9 cellular contexts compared by ENCODE assay signal in genomic region chr1:181128592-181129497, GRCh38. TPM values are rescaled to one million over a fixed set of nuclear protein-coding genes. Genes with fewer than 3 reads are reported as not detected.
A peak's percentile ranks its signal among the peaks of the same experiment; 100 is the strongest.
DNase-seq lines count a peak whose midpoint lies in the region; ATAC-seq and TF ChIP-seq lines count a peak whose summit lies in the region.
"Had no signal": no experiment of that assay in that cellular context is flagged by ENCODE, and none has a peak within 500 bp of the region (broad histone marks: within the 10 kb centered on the region; RNA-seq: fewer than 3 reads in every experiment).

No MANE protein-coding gene starts in this region.

- H3K9me2 ChIP-seq in SK-N-SH = no peaks in the 10 kb centered on the region

- H3K27me3 ChIP-seq in SK-N-SH (ENCODE audit: insufficient read depth) = no peaks in the 10 kb centered on the region
- H3K27me3 ChIP-seq: cardiac muscle cell had no signal

- no peaks in the 10 kb centered on the region for H3K9me3 ChIP-seq in SK-N-SH

- 87% methylated on average over 15 of the region's 19 CpGs for WGBS in SK-N-SH (ENCODE audit: low lambda C conversion rate)

- no peak overlapping the region for H3K4me2 ChIP-seq in SK-N-SH

- H3K27ac ChIP-seq in SK-N-SH (ENCODE audit: low read depth in 2 of 2, low read length in 1 of 2) = no peak overlapping the region
- H3K27ac ChIP-seq: cardiac muscle cell had no signal

- no peak for TF ChIP-seq CTCF in SK-N-SH (IDR thresholded peaks at IDR 0.05)

- no peaks in the 10 kb centered on the region for H3K79me2 ChIP-seq in SK-N-SH (ENCODE audit: insufficient read depth)

- ATAC-seq in GM19452 (IDR thresholded peaks at IDR 0.05; ENCODE audit: unreplicated experiment) = peak; percentile 58
- ATAC-seq in HG03520 (IDR thresholded peaks at IDR 0.05; ENCODE audit: unreplicated experiment) = peak; percentile 55

- H4K20me1 ChIP-seq in SK-N-SH (ENCODE audit: insufficient read depth) = no peaks in the 10 kb centered on the region

- no peak overlapping the region for H3K9ac ChIP-seq in SK-N-SH

- 0 out of 4 replicates have a peak, but pooled peaks of 1 of the 2 experiments have one; percentile 15 for TF ChIP-seq EP300 in SK-N-SH (IDR thresholded peaks at IDR 0.05; ENCODE audit: borderline replicate concordance in 1 of 2, low read depth in 1 of 2, low read length in 1 of 2)

- no peaks in the 10 kb centered on the region for H3K36me3 ChIP-seq in SK-N-SH (replicated peaks in 1 of 2; ENCODE audit: control insufficient read depth in 1 of 2, insufficient read depth in 2 of 2, low read length in 1 of 2)
- H3K36me3 ChIP-seq: cardiac muscle cell had no signal

- POLR2A ChIA-PET in SK-N-SH (lab: Yijun Ruan, JAX) = interaction anchor here (0.8 to 1.3 kb wide), 5 partner anchors 11 to 198 kb away, joined by 3 to 6 read pairs (median 5); partner anchors contain the start of gene IER5

- H3F3A ChIP-seq in SK-N-SH (replicated peaks; ENCODE audit: insufficient read depth) = peaks cover 2% of the 10 kb centered on the region

- peak; percentile 98 for DNase-seq in DMS 273 (lab: John Stamatoyannopoulos, UW; ENCODE audit: unreplicated experiment)
- DNase-seq in SK-N-SH = peak; percentile 79
- peak; percentile 61 for DNase-seq in islet precursor cell
- DNase-seq in stimulated activated CD4-positive, alpha-beta T cell treated with anti-CD3 and anti-CD28 coated beads, Interleukin-4, amount 100 ng/mL, for 4 hours = no peak
- no peak for DNase-seq in occipital lobe (lab: John Stamatoyannopoulos, UW)
- no peak for DNase-seq in putamen (ENCODE audit: low spot score)

- peak overlapping the region; percentile 46; the same call in 1 of the 2 replicates for H2AFZ ChIP-seq in SK-N-SH (ENCODE audit: low read depth)

- no peak overlapping the region for H3K4me3 ChIP-seq in SK-N-SH (ENCODE audit: low read depth in 2 of 2, low read length in 1 of 2)
- H3K4me3 ChIP-seq: cardiac muscle cell had no signal

- CTCF ChIA-PET in SK-N-SH (lab: Yijun Ruan, JAX) = interaction anchor here (0.7 to 2.8 kb wide), 9 partner anchors 10 to 247 kb away, joined by 3 to 8 read pairs (median 4); no protein-coding TSS in a partner anchor

- peaks cover 8 to 25% of the 10 kb centered on the region in 2 experiments; a peak in 2 of 4 replicates for H3K4me1 ChIP-seq in SK-N-SH (ENCODE audit: control insufficient read depth in 1 of 2, insufficient read depth in 2 of 2, low read depth in 1 of 2, low read length in 1 of 2)

- TF ChIP-seq RAD21 in SK-N-SH (IDR thresholded peaks at IDR 0.05; ENCODE audit: low read length) = no peak

TF ChIP-seq in SK-N-SH, 30 proteins besides CTCF, POLR2A, EP300 and RAD21:
- TF ChIP-seq JUND (IDR thresholded peaks at IDR 0.05) = no peak
- TF ChIP-seq TEAD4 (IDR thresholded peaks at IDR 0.05; ENCODE audit: borderline replicate concordance, insufficient read depth) = no peak
- TF ChIP-seq SMC3 (IDR thresholded peaks at IDR 0.05; ENCODE audit: low read depth, low read length) = no peak
- no peak for TF ChIP-seq USF2 (IDR thresholded peaks at IDR 0.05; ENCODE audit: borderline replicate concordance, low read depth, low read length)
- no peak for TF ChIP-seq PBX3 (IDR thresholded peaks at IDR 0.05)
- no peak for TF ChIP-seq RXRA (IDR thresholded peaks at IDR 0.05; ENCODE audit: borderline replicate concordance, low read depth)
- TF ChIP-seq RCOR1 (IDR thresholded peaks at IDR 0.05; ENCODE audit: low read length) = no peak
- TF ChIP-seq FOXJ3 (CRISPR knock-in tag; IDR thresholded peaks at IDR 0.05) = no peak
- no peak for TF ChIP-seq CHD2 (IDR thresholded peaks at IDR 0.05; ENCODE audit: low read length, partially characterized antibody)
- no peak for TF ChIP-seq USF1 (IDR thresholded peaks at IDR 0.05; ENCODE audit: borderline replicate concordance, low read depth)
- TF ChIP-seq TAF1 (IDR thresholded peaks at IDR 0.05; ENCODE audit: borderline replicate concordance, low read depth, low read length) = no peak
- TF ChIP-seq NFIC (IDR thresholded peaks at IDR 0.05; ENCODE audit: borderline replicate concordance) = no peak
- TF ChIP-seq EZH2phosphoT487 (IDR thresholded peaks at IDR 0.05; ENCODE audit: borderline replicate concordance, low read depth) = no peak
- no peak for TF ChIP-seq GATA2 (CRISPR knock-in tag; IDR thresholded peaks at IDR 0.05)
- no peak for TF ChIP-seq ELF1 (IDR thresholded peaks at IDR 0.05)
- TF ChIP-seq REST (IDR thresholded peaks at IDR 0.05; ENCODE audit: low read depth, low read length) = no peak
- TF ChIP-seq MAX (IDR thresholded peaks at IDR 0.05; ENCODE audit: low read depth) = no peak
TF ChIP-seq in SK-N-SH: peak in this region for 0.

RNA-seq across cellular contexts. Expression of gene IER5, which starts 40.3 kb away (rescaled TPM):
- polyA plus RNA-seq in SK-N-SH (2012; rRNA removed) = 46.2 and 52.9 TPM in 2 replicates
- polyA plus RNA-seq in SK-N-SH (2012; cell fraction: cytosol; rRNA removed) = 33.8 and 39.1 TPM in 2 replicates
- polyA plus RNA-seq in SK-N-SH (2012; cell fraction: nucleus; rRNA removed) = 64.9 and 69.1 TPM in 2 replicates
- 29.0 TPM for total RNA-seq in occipital lobe

Comparison
In these comparisons a context has a peak if more than half of its experiments do, and no peak if none do; other contexts are left out.
1. DNase-seq: peak in DMS 273 (single experiment), SK-N-SH (single experiment) and islet precursor cell (single experiment); none in stimulated activated CD4-positive, alpha-beta T cell treated with anti-CD3 and anti-CD28 coated beads, Interleukin-4, amount 100 ng/mL, for 4 hours (0 of 2), occipital lobe (single experiment) and putamen (single experiment).